ENCODE assay signal across 8 cellular contexts in the genomic region with DNA sequence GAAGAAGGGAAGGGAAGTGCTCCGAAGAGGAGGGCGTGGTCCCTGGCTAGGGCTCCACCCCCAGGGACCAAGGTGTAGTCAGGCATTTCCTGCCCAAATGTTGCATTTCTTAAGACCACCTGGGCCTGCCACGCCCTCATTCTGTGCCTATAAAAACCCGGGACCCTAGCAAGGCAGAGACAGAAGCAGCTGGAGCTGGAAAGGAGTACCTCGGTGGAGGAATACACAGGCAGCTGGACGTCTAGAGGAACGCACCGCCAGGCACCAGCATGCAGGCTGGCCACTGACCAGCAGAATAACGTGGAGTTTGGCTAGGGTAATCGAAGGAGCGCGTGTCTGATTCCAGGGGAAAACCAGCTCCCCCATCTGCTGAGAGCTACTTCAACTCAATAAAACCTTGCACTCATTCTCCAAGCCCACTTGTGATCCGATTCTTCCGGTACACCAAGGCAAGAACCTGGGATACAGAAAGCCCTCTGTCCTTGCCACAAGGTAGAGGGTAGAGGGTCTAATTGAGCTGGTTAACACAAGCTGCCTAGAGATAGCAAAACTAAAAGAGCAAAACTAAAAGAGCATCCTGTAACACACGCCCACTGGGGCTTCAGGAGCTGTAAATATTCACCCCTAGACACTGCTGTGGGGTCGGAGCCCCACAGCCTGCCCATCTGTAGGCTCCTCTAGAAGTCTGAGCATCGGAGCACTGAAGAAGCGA. TPM values are rescaled to one million over a fixed set of nuclear protein-coding genes. Genes with fewer than 3 reads are reported as not detected.
DNase-seq lines count a peak whose midpoint lies in the region; ATAC-seq and TF ChIP-seq lines count a peak whose summit lies in the region.

No MANE protein-coding gene starts in this region.

- H3K27me3 ChIP-seq in HL-60 (ENCODE audit: insufficient read depth, poor library complexity, severe bottlenecking): no peaks in the 10 kb centered on the region
- H3K27me3 ChIP-seq in endodermal cell (ENCODE audit: control insufficient read depth, insufficient read depth, low read length, poor library complexity, severe bottlenecking): no peaks in the 10 kb centered on the region

- H3K4me1 Mint-ChIP-seq in endodermal cell: peaks cover 6% of the 10 kb centered on the region
- H3K4me1 Mint-ChIP-seq in naive B cell: peaks cover 9% of the 10 kb centered on the region in 3 donors

- H3K4me3 Mint-ChIP-seq in endodermal cell: peak overlapping the region; percentile 54
- H3K4me3 Mint-ChIP-seq in naive B cell: peak overlapping the region in 7 of 8 donors; percentile 45 to 80 (median 71)

- 62 to 66% methylated on average over 14 to 18 of the region's 18 CpGs for WGBS in endodermal cell (ENCODE audit: insufficient coverage in 1 of 2, insufficient read length in 1 of 2), 2 experiments

- H3K9me3 Mint-ChIP-seq in endodermal cell: no peaks in the 10 kb centered on the region
- peaks cover 0 to 2% (median 0%) of the 10 kb centered on the region in 7 donors for H3K9me3 Mint-ChIP-seq in naive B cell

- H3K27ac Mint-ChIP-seq in endodermal cell (peak overlapping the region; percentile 80), naive B cell (peak overlapping the region in 1 of 6 donors; percentile 79)

- H3K27ac ChIP-seq in HL-60 (replicated peaks) (no peak overlapping the region), endodermal cell (ENCODE audit: low read depth, low read length) (no peak overlapping the region)

- H3K4me1 ChIP-seq in endodermal cell (ENCODE audit: control insufficient read depth, insufficient read depth, low read length): no peaks in the 10 kb centered on the region

- H3K36me3 ChIP-seq in endodermal cell (ENCODE audit: control insufficient read depth, insufficient read depth, low read length): no peaks in the 10 kb centered on the region

- TF ChIP-seq CTCF in HL-60 (IDR thresholded peaks at IDR 0.05; ENCODE audit: insufficient read depth, low read length) (no peak), endodermal cell (conservative IDR thresholded peaks at IDR 0.05) (no peak)

- in situ Hi-C loops in SK-MEL-5 (cut with HindIII; ENCODE audit: low pct_unique_long_range_greater_than_20kb, low sequenced_read_pairs): no loop called here

- no peak overlapping the region for H3K9ac ChIP-seq in endodermal cell (ENCODE audit: extremely low read depth, low read length, poor library complexity, severe bottlenecking)

- H3K4me3 ChIP-seq in HL-60 (replicated peaks; ENCODE audit: insufficient read depth, low read length) (peak overlapping the region; percentile 53), endodermal cell (ENCODE audit: low read length) (no peak overlapping the region)

- H3K9me3 ChIP-seq in endodermal cell (ENCODE audit: control insufficient read depth, low read length): no peaks in the 10 kb centered on the region

- no peaks in the 10 kb centered on the region for H3K36me3 Mint-ChIP-seq in endodermal cell (ENCODE audit: low read depth)
- H3K36me3 Mint-ChIP-seq in naive B cell: no peaks in the 10 kb centered on the region

- no peaks in the 10 kb centered on the region for H3K27me3 Mint-ChIP-seq in endodermal cell (ENCODE audit: insufficient read depth)
- peaks cover 0 to 4% (median 4%) of the 10 kb centered on the region in 3 donors for H3K27me3 Mint-ChIP-seq in naive B cell

- DNase-seq in HL-60 (ENCODE audit: low read depth in 1 of 2, low spot score in 1 of 2) (peak in 1 of 2 experiments; percentile 32), SK-MEL-5 (ENCODE audit: low read depth, low spot score) (peak; percentile 51), endodermal cell (peak; percentile 87), naive B cell (no peak), NCI-H2107 treated with DMSO at 0.1 percent for 48 hours (lab: John Stamatoyannopoulos, UW; ENCODE audit: unreplicated experiment) (no peak), SIG-M5 (lab: John Stamatoyannopoulos, UW) (no peak), SKM-1 treated with dmso at 0.1 percent for 144 hours (lab: John Stamatoyannopoulos, UW; ENCODE audit: unreplicated experiment) (no peak)

- ATAC-seq in naive B cell (ENCODE audit: low read depth in 2 of 2) (peak in 1 of 2 donors; percentile 37), HG02610 (IDR thresholded peaks at IDR 0.05; ENCODE audit: unreplicated experiment) (no peak)

RNA-seq across cellular contexts. Expression of a gene that starts 21.0 kb away (rescaled TPM):
- 103 and 104 TPM in 2 replicates for total RNA-seq in SK-MEL-5 (2014; rRNA removed; shearing (Covaris generic))
- 51.3 and 60.5 TPM in 2 replicates for polyA plus RNA-seq in SK-MEL-5 (2015; cell fraction: cytosol; rRNA removed)
- polyA plus RNA-seq in SK-MEL-5 (2015; cell fraction: nucleus; rRNA removed): 19.2 and 20.6 TPM in 2 replicates
- 10 to 100 TPM; 13.7 to 16.5 TPM for total RNA-seq in endodermal cell
- 53.8 TPM for polyA plus RNA-seq in endodermal cell (2013, experiment 1 of 2)
- polyA plus RNA-seq in endodermal cell (2013, experiment 2 of 2): 44.6 TPM
- polyA plus RNA-seq in naive B cell (ENCODE audit: low read depth in 6 of 6): 10 to 100 TPM in 5 of 6 donors, 1 to 10 TPM in 1; 8.9 to 26.9 (median 19.3) TPM

Comparison
In these comparisons a context has a peak if more than half of its experiments do, and no peak if none do; other contexts are left out.
1. DNase-seq: peak in SK-MEL-5 (single experiment) and endodermal cell (single experiment); none in naive B cell (single experiment), NCI-H2107 treated with DMSO at 0.1 percent for 48 hours (single experiment), SIG-M5 (single experiment) and SKM-1 treated with dmso at 0.1 percent for 144 hours (single experiment).